ENCODE assay signal across 8 cellular contexts in genomic region chr5:141407790-141408494, GRCh38. TPM values are rescaled to one million over a fixed set of nuclear protein-coding genes. Genes with fewer than 3 reads are reported as not detected.
DNase-seq lines count a peak whose midpoint lies in the region; ATAC-seq and TF ChIP-seq lines count a peak whose summit lies in the region.
"Not testable (repeated sequence)": the region's sequence is repeated elsewhere in the genome, so short reads cannot be mapped to it uniquely, and the experiment has no call there.

Gene PCDHGB6 (plus strand): TSS chr5:141408021. CDS start chr5:141408203, 182 bp downstream.

- H3K4me2 ChIP-seq in mesenchymal stem cell (ENCODE audit: low read length, poor library complexity, severe bottlenecking), result peak within 1 kb of the TSS; percentile 35
- H3K4me2 ChIP-seq in skeletal muscle satellite cell (ENCODE audit: low read length), result not testable (repeated sequence)

- ATAC-seq in GM18873 (IDR thresholded peaks at IDR 0.05; ENCODE audit: low FRiP score, unreplicated experiment), result peak; percentile 67
- peak; percentile 66 for ATAC-seq in HG03280 (IDR thresholded peaks at IDR 0.05; ENCODE audit: unreplicated experiment)
- ATAC-seq in activated CD4-positive, alpha-beta T cell treated with anti-CD3 and anti-CD28 coated beads for 36 hours, result peak; percentile 80
- peak; percentile 73 for ATAC-seq in body of pancreas

- peak within 1 kb of the TSS; percentile 48 for H3K4me3 Mint-ChIP-seq in activated CD4-positive, alpha-beta T cell treated with anti-CD3 and anti-CD28 coated beads for 36 hours

- H3K27me3 Mint-ChIP-seq in activated CD4-positive, alpha-beta T cell treated with anti-CD3 and anti-CD28 coated beads for 36 hours, result peaks cover 60% of the 10 kb centered on the region

- H2BK120ac ChIP-seq in mesenchymal stem cell (ENCODE audit: low read depth, low read length), result not testable (repeated sequence)

- not testable (repeated sequence) for H3K27ac Mint-ChIP-seq in activated CD4-positive, alpha-beta T cell treated with anti-CD3 and anti-CD28 coated beads for 36 hours

- peaks cover 19% of the 10 kb centered on the region for H3K9me3 Mint-ChIP-seq in activated CD4-positive, alpha-beta T cell treated with anti-CD3 and anti-CD28 coated beads for 36 hours (ENCODE audit: low read depth)

- peak within 1 kb of the TSS; percentile 26 for H3K9ac ChIP-seq in mesenchymal stem cell (ENCODE audit: low read length)
- not testable (repeated sequence) for H3K9ac ChIP-seq in skeletal muscle satellite cell (ENCODE audit: low read depth, low read length)

- H3K9me3 ChIP-seq in AG04450 (ENCODE audit: control insufficient read depth, insufficient read depth, low read length), result peaks cover 63% of the 10 kb centered on the region
- peaks cover 0 to 77% (median 11%) of the 10 kb centered on the region in 3 donors for H3K9me3 ChIP-seq in body of pancreas
- peaks cover 39% of the 10 kb centered on the region for H3K9me3 ChIP-seq in mesenchymal stem cell (ENCODE audit: control insufficient read depth, low read length)
- peaks cover 46% of the 10 kb centered on the region for H3K9me3 ChIP-seq in skeletal muscle satellite cell (replicated peaks; ENCODE audit: low read length)

- H3K36me3 Mint-ChIP-seq in activated CD4-positive, alpha-beta T cell treated with anti-CD3 and anti-CD28 coated beads for 36 hours (ENCODE audit: low read depth), result peaks cover 16% of the 10 kb centered on the region

- H3K4me1 Mint-ChIP-seq in activated CD4-positive, alpha-beta T cell treated with anti-CD3 and anti-CD28 coated beads for 36 hours, result not testable (repeated sequence)

- not testable (repeated sequence) for H3K27me3 ChIP-seq in AG04450 (ENCODE audit: control insufficient read depth, insufficient read depth, low read length); body of pancreas; skeletal muscle satellite cell (ENCODE audit: control insufficient read depth, insufficient read depth, low read length)
- H3K27me3 ChIP-seq in mesenchymal stem cell (ENCODE audit: control insufficient read depth in 1 of 2, insufficient read depth in 1 of 2, low read length in 2 of 2), result peaks cover 0 to 17% of the 10 kb centered on the region in 2 experiments

- H3K23ac ChIP-seq in mesenchymal stem cell (ENCODE audit: low read length in 2 of 2), result not testable (repeated sequence)

- 9 to 17% methylated on average over 31 to 49 of the region's 51 CpGs for WGBS in body of pancreas, 2 donors
- 4% methylated on average over 47 of the region's 51 CpGs for WGBS in mesenchymal stem cell

- peaks cover 24% of the 10 kb centered on the region for H3K79me1 ChIP-seq in mesenchymal stem cell (replicated peaks; ENCODE audit: low read length, poor library complexity, severe bottlenecking)

- not testable (repeated sequence) for TF ChIP-seq POLR2A in body of pancreas (IDR thresholded peaks at IDR 0.05)

- DNase-seq in AG04450 (ENCODE audit: low read depth, low spot score), result not testable (repeated sequence)
- peak; percentile 74 for DNase-seq in activated CD4-positive, alpha-beta T cell treated with anti-CD3 and anti-CD28 coated beads for 36 hours
- DNase-seq in body of pancreas (peak; percentile 27 to 56 (median 34)), glomerular visceral epithelial cell (ENCODE audit: extremely low spot score) (peak; percentile 71), mesenchymal stem cell (peak; percentile 83)

- H3K4me1 ChIP-seq in body of pancreas; mesenchymal stem cell (ENCODE audit: control insufficient read depth, insufficient read depth, low read depth, low read length); skeletal muscle satellite cell (ENCODE audit: control insufficient read depth, insufficient read depth, low read length): not testable (repeated sequence)

- H4K91ac ChIP-seq in mesenchymal stem cell (ENCODE audit: low read length), result peak within 1 kb of the TSS; percentile 90

- peak within 1 kb of the TSS; percentile 55 for H2AFZ ChIP-seq in mesenchymal stem cell (ENCODE audit: low read depth, low read length)

- intact Hi-C loops in activated CD4-positive, alpha-beta T cell treated with anti-CD3 and anti-CD28 coated beads for 36 hours (cut with DNase I, micrococcal nuclease), result loop anchor here (5.0 to 10.0 kb wide), 2 partner anchors 36 to 533 kb away; partner anchors contain the start of genes PCDHGA6 (in 2 of the 2), PCDHGB3 (in 2 of the 2) and PCDHA12 (in 1 of the 2)
- intact Hi-C loops in body of pancreas (cut with DNase I), result not testable (repeated sequence)

- H4K8ac ChIP-seq in mesenchymal stem cell (ENCODE audit: low read length), result peak within 1 kb of the TSS; percentile 64

- not testable (repeated sequence) for H3K4ac ChIP-seq in mesenchymal stem cell (ENCODE audit: low read depth in 1 of 2, low read length in 2 of 2)

- H2AK5ac ChIP-seq in mesenchymal stem cell (ENCODE audit: low read length, severe bottlenecking), result not testable (repeated sequence)

- CTCF ChIA-PET in AG04450 (lab: Charles Lee), result interaction anchor here (0.9 to 4.7 kb wide), 7 partner anchors 9 to 159 kb away, joined by 3 to 54 read pairs (median 4); partner anchors contain the start of genes PCDHGB3 and PCDHGB7
- CTCF ChIA-PET in activated CD4-positive, alpha-beta T cell treated with anti-CD3 and anti-CD28 coated beads for 36 hours (lab: Charles Lee), result interaction anchor here (1.0 to 3.9 kb wide), 17 partner anchors 9 to 226 kb away, joined by 3 to 23 read pairs (median 4); partner anchors contain the start of genes DIAPH1, PCDHGA1, PCDHGA11 and PCDHGA12

- H3K4me3 ChIP-seq in AG04450 (ENCODE audit: low read depth, low read length), result peak within 1 kb of the TSS; percentile 35
- not testable (repeated sequence) for H3K4me3 ChIP-seq in body of pancreas
- peak within 1 kb of the TSS; percentile 57 to 72 for H3K4me3 ChIP-seq in mesenchymal stem cell (ENCODE audit: insufficient read depth in 1 of 2, low read depth in 1 of 2, low read length in 2 of 2)
- H3K4me3 ChIP-seq in skeletal muscle satellite cell (ENCODE audit: low read length), result peak within 1 kb of the TSS; percentile 53

- H2BK15ac ChIP-seq in mesenchymal stem cell (ENCODE audit: low read depth, poor library complexity, severe bottlenecking), result not testable (repeated sequence)

- H2BK5ac ChIP-seq in mesenchymal stem cell (ENCODE audit: low read depth, low read length, poor library complexity, severe bottlenecking), result not testable (repeated sequence)

- H3K27ac ChIP-seq in AG04450 (ENCODE audit: low read depth, low read length); body of pancreas; mesenchymal stem cell (ENCODE audit: low read length, poor library complexity, severe bottlenecking): not testable (repeated sequence)

- not testable (repeated sequence) for H2BK12ac ChIP-seq in mesenchymal stem cell (ENCODE audit: low read length in 2 of 2)

- H3K14ac ChIP-seq in mesenchymal stem cell (ENCODE audit: low read length in 2 of 2), result not testable (repeated sequence)

- not testable (repeated sequence) for H3K36me3 ChIP-seq in body of pancreas (replicated peaks in 1 of 2; ENCODE audit: insufficient read depth in 1 of 2, low read depth in 2 of 2); skeletal muscle satellite cell (ENCODE audit: insufficient read depth, low read length)
- H3K36me3 ChIP-seq in mesenchymal stem cell (ENCODE audit: control insufficient read depth in 1 of 2, insufficient read depth in 2 of 2, low read depth in 1 of 2, low read length in 2 of 2), result peaks cover 0 to 24% of the 10 kb centered on the region in 2 experiments

- POLR2A ChIA-PET in AG04450 (lab: Yijun Ruan, JAX); activated CD4-positive, alpha-beta T cell treated with anti-CD3 and anti-CD28 coated beads for 36 hours (lab: Charles Lee): not testable (repeated sequence)

- peak within 1 kb of the TSS; percentile 16 to 67 for H3K18ac ChIP-seq in mesenchymal stem cell (ENCODE audit: low read depth in 1 of 2, low read length in 2 of 2)

- TF ChIP-seq CTCF in AG04450 (IDR thresholded peaks at IDR 0.05; ENCODE audit: low read depth, low read length), result peak; percentile 51
- TF ChIP-seq CTCF in body of pancreas (IDR thresholded peaks at IDR 0.05), result peak in 5 of 7 experiments; percentile 37 to 55 (median 45)

RNA-seq across cellular contexts. Expression of gene PCDHGB6, which starts in this region (rescaled TPM):
- 3.3 and 3.8 TPM in 2 replicates for polyA plus RNA-seq in AG04450 (2011; rRNA removed)
- polyA minus RNA-seq in AG04450 (2011; rRNA and poly(A)+ RNA removed), result 8.0 and 8.6 TPM in 2 replicates
- not detected for total RNA-seq in activated CD4-positive, alpha-beta T cell treated with anti-CD3 and anti-CD28 coated beads for 36 hours
- total RNA-seq in body of pancreas, result 1 to 10 TPM; 4.6 to 8.0 TPM
- 34.8 TPM for polyA plus RNA-seq in mesenchymal stem cell (2013, experiment 1 of 2)
- 33.4 TPM for polyA plus RNA-seq in mesenchymal stem cell (2013, experiment 2 of 2)
- 2.3 and 2.8 TPM in 2 replicates for total RNA-seq in skeletal muscle satellite cell (2012; rRNA removed)

Comparison
In these comparisons a context has a peak if more than half of its experiments do, and no peak if none do; other contexts are left out.
1. RNA of gene PCDHGB6 (total RNA-seq): 4.6 to 8.0 TPM in body of pancreas; not detected in activated CD4-positive, alpha-beta T cell treated with anti-CD3 and anti-CD28 coated beads for 36 hours; every median in the first group is over 4 times any median in the second.
2. Peak in DNase-seq and ATAC-seq in activated CD4-positive, alpha-beta T cell treated with anti-CD3 and anti-CD28 coated beads for 36 hours; RNA of the gene not detected or under 1 TPM.
3. Peak in every context shown above with its lines, with median percentiles within 50 percentile points of each other: ATAC-seq.